ENCODE assay signal across 9 cellular contexts in genomic region chr10:115141254-115141653, GRCh38. TPM values are rescaled to one million over a fixed set of nuclear protein-coding genes. Genes with fewer than 3 reads are reported as not detected.
A peak's percentile ranks its signal among the peaks of the same experiment; 100 is the strongest.
DNase-seq lines count a peak whose midpoint lies in the region; ATAC-seq and TF ChIP-seq lines count a peak whose summit lies in the region.
"Had no signal": no experiment of that assay in that cellular context is flagged by ENCODE, and none has a peak within 500 bp of the region (broad histone marks: within the 10 kb centered on the region; RNA-seq: fewer than 3 reads in every experiment).

No MANE protein-coding gene starts in this region.

- no peak overlapping the region for H3K27ac ChIP-seq in Karpas-422 (ENCODE audit: low read length)
- H3K27ac ChIP-seq in mesenchymal stem cell (ENCODE audit: low read length, poor library complexity, severe bottlenecking) = no peak overlapping the region

- no peaks in the 10 kb centered on the region for H3K4me1 ChIP-seq in Karpas-422 (ENCODE audit: low read length)
- H3K4me1 ChIP-seq in mesenchymal stem cell (ENCODE audit: control insufficient read depth, insufficient read depth, low read depth, low read length) = no peaks in the 10 kb centered on the region

- H3K9me3 Mint-ChIP-seq in CD14-positive monocyte = peaks cover 0 to 6% (median 2%) of the 10 kb centered on the region in 7 donors
- peaks cover 5% of the 10 kb centered on the region for H3K9me3 Mint-ChIP-seq in chondrocyte (ENCODE audit: low read depth)
- H3K9me3 Mint-ChIP-seq in activated T-cell treated with anti-CD3 and anti-CD28 coated beads, Interleukin-2, amount 50 U/mL, for 24 hours = peaks cover 4% of the 10 kb centered on the region

- H3K4me3 ChIP-seq in Karpas-422 (ENCODE audit: low read length) (no peak overlapping the region), mesenchymal stem cell (ENCODE audit: insufficient read depth in 1 of 2, low read depth in 1 of 2, low read length in 2 of 2) (no peak overlapping the region)

- H3K4ac ChIP-seq in mesenchymal stem cell (ENCODE audit: low read depth in 1 of 2, low read length in 2 of 2) = no peak overlapping the region

- H3K27me3 Mint-ChIP-seq in CD14-positive monocyte (ENCODE audit: low read depth in 3 of 3) (peaks cover 0 to 10% (median 3%) of the 10 kb centered on the region in 3 donors), chondrocyte (ENCODE audit: low read depth) (no peaks in the 10 kb centered on the region)
- peaks cover 6% of the 10 kb centered on the region for H3K27me3 Mint-ChIP-seq in activated T-cell treated with anti-CD3 and anti-CD28 coated beads, Interleukin-2, amount 50 U/mL, for 24 hours

- H3K9ac ChIP-seq in Karpas-422 (ENCODE audit: low read length) (no peak overlapping the region), mesenchymal stem cell (ENCODE audit: low read length) (no peak overlapping the region)

- H4K20me1 ChIP-seq in Karpas-422 (ENCODE audit: insufficient read depth, low read depth, low read length) = no peaks in the 10 kb centered on the region

- no peak overlapping the region for H3K18ac ChIP-seq in mesenchymal stem cell (ENCODE audit: low read depth in 1 of 2, low read length in 2 of 2)

- H4K8ac ChIP-seq in mesenchymal stem cell (ENCODE audit: low read length) = no peak overlapping the region

- no peaks in the 10 kb centered on the region for H3K27me3 ChIP-seq in Karpas-422 (ENCODE audit: low read length)
- peaks cover 0 to 16% of the 10 kb centered on the region in 2 experiments for H3K27me3 ChIP-seq in mesenchymal stem cell (ENCODE audit: control insufficient read depth in 1 of 2, insufficient read depth in 1 of 2, low read length in 2 of 2)

- no peaks in the 10 kb centered on the region for H3K79me1 ChIP-seq in mesenchymal stem cell (replicated peaks; ENCODE audit: low read length, poor library complexity, severe bottlenecking)

- intact Hi-C loops in CD14-positive monocyte (cut with micrococcal nuclease) = no loop called here

- H3K4me1 Mint-ChIP-seq in CD14-positive monocyte (no peaks in the 10 kb centered on the region), chondrocyte (ENCODE audit: low read depth) (peaks cover 3% of the 10 kb centered on the region)
- H3K4me1 Mint-ChIP-seq in activated T-cell treated with anti-CD3 and anti-CD28 coated beads, Interleukin-2, amount 50 U/mL, for 24 hours (ENCODE audit: low read depth) = no peaks in the 10 kb centered on the region

- H3K14ac ChIP-seq in mesenchymal stem cell (ENCODE audit: low read length in 2 of 2) = no peak overlapping the region

- H3K36me3 ChIP-seq in Karpas-422 (ENCODE audit: insufficient read depth, low read length) (no peaks in the 10 kb centered on the region), mesenchymal stem cell (ENCODE audit: control insufficient read depth in 1 of 2, insufficient read depth in 2 of 2, low read depth in 1 of 2, low read length in 2 of 2) (no peaks in the 10 kb centered on the region)

- H4K91ac ChIP-seq in mesenchymal stem cell (ENCODE audit: low read length) = no peak overlapping the region

- no peak for ATAC-seq in HG03196 (IDR thresholded peaks at IDR 0.05; ENCODE audit: unreplicated experiment)

- no peaks in the 10 kb centered on the region for H3K36me3 Mint-ChIP-seq in CD14-positive monocyte
- H3K36me3 Mint-ChIP-seq in chondrocyte (ENCODE audit: low read depth) = peaks cover 11% of the 10 kb centered on the region
- H3K36me3 Mint-ChIP-seq in activated T-cell treated with anti-CD3 and anti-CD28 coated beads, Interleukin-2, amount 50 U/mL, for 24 hours (ENCODE audit: low read depth) = no peaks in the 10 kb centered on the region

- no peak overlapping the region for H2BK120ac ChIP-seq in mesenchymal stem cell (ENCODE audit: low read depth, low read length)

- H3K4me2 ChIP-seq in Karpas-422 (ENCODE audit: low read depth, low read length, poor library complexity, severe bottlenecking) (no peak overlapping the region), mesenchymal stem cell (ENCODE audit: low read length, poor library complexity, severe bottlenecking) (no peak overlapping the region)

- H2AFZ ChIP-seq in Karpas-422 (ENCODE audit: low read length) (no peak overlapping the region), mesenchymal stem cell (ENCODE audit: low read depth, low read length) (no peak overlapping the region)

- H2BK5ac ChIP-seq in mesenchymal stem cell (ENCODE audit: low read depth, low read length, poor library complexity, severe bottlenecking) = no peak overlapping the region

- no peak overlapping the region for H2BK12ac ChIP-seq in mesenchymal stem cell (ENCODE audit: low read length in 2 of 2)

- no peaks in the 10 kb centered on the region for H3K79me2 ChIP-seq in Karpas-422 (ENCODE audit: low read length)

- H3K9me3 ChIP-seq in Karpas-422 (ENCODE audit: low read length) = no peaks in the 10 kb centered on the region
- H3K9me3 ChIP-seq in mesenchymal stem cell (ENCODE audit: control insufficient read depth, low read length) = no peaks in the 10 kb centered on the region

- H3K27ac Mint-ChIP-seq in CD14-positive monocyte (no peak overlapping the region), chondrocyte (ENCODE audit: unreplicated experiment) (no peak overlapping the region)
- no peak overlapping the region for H3K27ac Mint-ChIP-seq in activated T-cell treated with anti-CD3 and anti-CD28 coated beads, Interleukin-2, amount 50 U/mL, for 24 hours

- H3K23ac ChIP-seq in mesenchymal stem cell (ENCODE audit: low read length in 2 of 2) = no peak overlapping the region

- no peaks in the 10 kb centered on the region for H3K9me2 ChIP-seq in Karpas-422 (replicated peaks; ENCODE audit: insufficient read depth, low read length)

- DNase-seq in CD14-positive monocyte (ENCODE audit: low spot score) (no peak), Karpas-422 (peak; percentile 63), chondrocyte (ENCODE audit: low spot score) (no peak), mesenchymal stem cell (peak; percentile 36), cortex of kidney (lab: John Stamatoyannopoulos, UW) (no peak)
- DNase-seq in activated CD4-positive, alpha-beta T cell treated with anti-CD3 and anti-CD28 coated beads for 48 hours = no peak
- DNase-seq in activated T-cell treated with anti-CD3 and anti-CD28 coated beads, Interleukin-2, amount 50 U/mL, for 24 hours = no peak
- DNase-seq: NCI-H2029 treated with DMSO at 0.1 percent for 48 hours had no signal

- TF ChIP-seq CTCF in CD14-positive monocyte (IDR thresholded peaks at IDR 0.05) (peak; percentile 22), chondrocyte (IDR thresholded peaks at IDR 0.05) (peak; percentile 89)

- H2AK5ac ChIP-seq in mesenchymal stem cell (ENCODE audit: low read length, severe bottlenecking) = no peak overlapping the region

- no peak overlapping the region for H3K4me3 Mint-ChIP-seq in CD14-positive monocyte
- H3K4me3 Mint-ChIP-seq in chondrocyte (ENCODE audit: unreplicated experiment) = no peak overlapping the region
- H3K4me3 Mint-ChIP-seq in activated T-cell treated with anti-CD3 and anti-CD28 coated beads, Interleukin-2, amount 50 U/mL, for 24 hours = no peak overlapping the region

- H2BK15ac ChIP-seq in mesenchymal stem cell (ENCODE audit: low read depth, poor library complexity, severe bottlenecking) = no peak overlapping the region

RNA-seq across cellular contexts. Expression of gene ATRNL1, which starts 48.1 kb away (rescaled TPM):
- polyA plus RNA-seq in CD14-positive monocyte = not detected
- not detected in 2 replicates for total RNA-seq in Karpas-422 (2014; rRNA removed; shearing (Covaris generic); ENCODE audit: low replicate concordance)
- total RNA-seq in chondrocyte = 65.1 to 99.7 TPM (median 66.0 TPM) in 3 replicates
- polyA plus RNA-seq in mesenchymal stem cell (2013, experiment 1 of 2) = 10.4 TPM
- 10.2 TPM for polyA plus RNA-seq in mesenchymal stem cell (2013, experiment 2 of 2)

Comparison
In these comparisons a context has a peak if more than half of its experiments do, and no peak if none do; other contexts are left out.
1. DNase-seq: peak in Karpas-422 (single experiment) and mesenchymal stem cell (single experiment); none in CD14-positive monocyte (single experiment), chondrocyte (single experiment), activated CD4-positive, alpha-beta T cell treated with anti-CD3 and anti-CD28 coated beads for 48 hours (single experiment), activated T-cell treated with anti-CD3 and anti-CD28 coated beads, Interleukin-2, amount 50 U/mL, for 24 hours (single experiment) and cortex of kidney (single experiment).
2. RNA of gene ATRNL1, which starts 48.1 kb away (total RNA-seq): 65.1 to 99.7 TPM in chondrocyte; not detected in Karpas-422; every median in the first group is over 10 times any median in the second.